8 cellular contexts compared by ENCODE assay signal in genomic region chr16:29116207-29116606, GRCh38.
DNase-seq lines count a peak whose midpoint lies in the region; ATAC-seq and TF ChIP-seq lines count a peak whose summit lies in the region.
"Not testable (repeated sequence)": the region's sequence is repeated elsewhere in the genome, so short reads cannot be mapped to it uniquely, and the experiment has no call there.

No MANE protein-coding gene starts in this region.

- H3K9me2 ChIP-seq in GM23248 (ENCODE audit: insufficient read depth): not testable (repeated sequence)

- H3K4me2 ChIP-seq in GM23248 (ENCODE audit: unreplicated experiment): not testable (repeated sequence)

- not testable (repeated sequence) for H3K4me3 Mint-ChIP-seq in activated B cell treated with CpG ODN at 0.5 μM for 24 hours; activated T-helper 1 cell treated with anti-CD3 and anti-CD28 coated beads, Interleukin-12 subunit alpha, Interleukin-12 subunit beta, Interleukin-2, Interleukin-4 antibody, amounts not matched to agents 30 ng/mL and 10 ng/mL and 1 ng/mL, durations not matched to agents 14 hours and 24 hours and 36 hours; central memory CD8-positive, alpha-beta T cell; naive thymus-derived CD4-positive, alpha-beta T cell

- peaks cover 10% of the 10 kb centered on the region for H3K4me1 ChIP-seq in ACC112 (ENCODE audit: control insufficient read depth, insufficient read depth, low read length, unreplicated experiment)
- not testable (repeated sequence) for H3K4me1 ChIP-seq in GM23248 (ENCODE audit: insufficient read depth); naive thymus-derived CD4-positive, alpha-beta T cell (ENCODE audit: control insufficient read depth in 2 of 2, insufficient read depth in 2 of 2, low read length in 2 of 2)
- H3K4me1 ChIP-seq in right atrium auricular region: peaks cover 0 to 28% of the 10 kb centered on the region in 2 donors

- not testable (repeated sequence) for H3K4me3 ChIP-seq in ACC112 (ENCODE audit: low read depth, low read length); GM23248; right atrium auricular region; naive thymus-derived CD4-positive, alpha-beta T cell (ENCODE audit: low read length); skin epidermis

- H3K36me3 Mint-ChIP-seq in activated B cell treated with CpG ODN at 0.5 μM for 24 hours (ENCODE audit: low read depth): peaks cover 55% of the 10 kb centered on the region
- H3K36me3 Mint-ChIP-seq in activated T-helper 1 cell treated with anti-CD3 and anti-CD28 coated beads, Interleukin-12 subunit alpha, Interleukin-12 subunit beta, Interleukin-2, Interleukin-4 antibody, amounts not matched to agents 30 ng/mL and 10 ng/mL and 1 ng/mL, durations not matched to agents 14 hours and 24 hours and 36 hours (ENCODE audit: low read depth): peaks cover 32% of the 10 kb centered on the region
- H3K36me3 Mint-ChIP-seq in central memory CD8-positive, alpha-beta T cell (ENCODE audit: insufficient read depth): peaks cover 41% of the 10 kb centered on the region
- H3K36me3 Mint-ChIP-seq in naive thymus-derived CD4-positive, alpha-beta T cell: peaks cover 8 to 36% (median 13%) of the 10 kb centered on the region in 5 donors

- peak overlapping the region; percentile 71 for H3K27ac Mint-ChIP-seq in activated B cell treated with CpG ODN at 0.5 μM for 24 hours
- peak overlapping the region; percentile 48 for H3K27ac Mint-ChIP-seq in activated T-helper 1 cell treated with anti-CD3 and anti-CD28 coated beads, Interleukin-12 subunit alpha, Interleukin-12 subunit beta, Interleukin-2, Interleukin-4 antibody, amounts not matched to agents 30 ng/mL and 10 ng/mL and 1 ng/mL, durations not matched to agents 14 hours and 24 hours and 36 hours
- H3K27ac Mint-ChIP-seq in central memory CD8-positive, alpha-beta T cell (ENCODE audit: low read depth): peak overlapping the region; percentile 90
- H3K27ac Mint-ChIP-seq in naive thymus-derived CD4-positive, alpha-beta T cell: peak overlapping the region in 6 of 9 donors; percentile 65 to 86 (median 76)

- CTCF ChIA-PET in activated B cell treated with CpG ODN at 0.5 μM for 24 hours (lab: Charles Lee): not testable (repeated sequence)
- CTCF ChIA-PET in naive thymus-derived CD4-positive, alpha-beta T cell (lab: Charles Lee): interaction anchor here (1.5 kb wide), 1 partner anchor 140 kb away, joined by 4 read pairs; no protein-coding TSS in a partner anchor

- not testable (repeated sequence) for H3K36me3 ChIP-seq in ACC112 (ENCODE audit: insufficient read depth, low read length); GM23248 (ENCODE audit: low read depth); right atrium auricular region; naive thymus-derived CD4-positive, alpha-beta T cell (ENCODE audit: control insufficient read depth in 2 of 3, insufficient read depth in 3 of 3, low read length in 3 of 3)

- H3K79me2 ChIP-seq in ACC112 (ENCODE audit: control insufficient read depth, insufficient read depth, low read length, unreplicated experiment); GM23248 (ENCODE audit: insufficient read depth): not testable (repeated sequence)

- H4K20me1 ChIP-seq in GM23248 (ENCODE audit: insufficient read depth): not testable (repeated sequence)

- in situ Hi-C loops in GM23248 (cut with MboI): not testable (repeated sequence)

- H3K27ac ChIP-seq in ACC112 (ENCODE audit: low read depth, low read length) (peak overlapping the region; percentile 41), right atrium auricular region (peak overlapping the region; percentile 56 to 64), skin epidermis (peak overlapping the region in 15 of 21 experiments; percentile 6 to 77 (median 55))
- H3K27ac ChIP-seq in GM23248; naive thymus-derived CD4-positive, alpha-beta T cell (ENCODE audit: low read depth, low read length): not testable (repeated sequence)

- peaks cover 21% of the 10 kb centered on the region for H3K4me1 Mint-ChIP-seq in activated B cell treated with CpG ODN at 0.5 μM for 24 hours
- peaks cover 46% of the 10 kb centered on the region for H3K4me1 Mint-ChIP-seq in activated T-helper 1 cell treated with anti-CD3 and anti-CD28 coated beads, Interleukin-12 subunit alpha, Interleukin-12 subunit beta, Interleukin-2, Interleukin-4 antibody, amounts not matched to agents 30 ng/mL and 10 ng/mL and 1 ng/mL, durations not matched to agents 14 hours and 24 hours and 36 hours (ENCODE audit: low read depth)
- H3K4me1 Mint-ChIP-seq in central memory CD8-positive, alpha-beta T cell: peaks cover 62% of the 10 kb centered on the region
- peaks cover 8 to 57% (median 22%) of the 10 kb centered on the region in 7 donors for H3K4me1 Mint-ChIP-seq in naive thymus-derived CD4-positive, alpha-beta T cell

- not testable (repeated sequence) for H3K27me3 Mint-ChIP-seq in activated B cell treated with CpG ODN at 0.5 μM for 24 hours; activated T-helper 1 cell treated with anti-CD3 and anti-CD28 coated beads, Interleukin-12 subunit alpha, Interleukin-12 subunit beta, Interleukin-2, Interleukin-4 antibody, amounts not matched to agents 30 ng/mL and 10 ng/mL and 1 ng/mL, durations not matched to agents 14 hours and 24 hours and 36 hours (ENCODE audit: insufficient read depth); central memory CD8-positive, alpha-beta T cell; naive thymus-derived CD4-positive, alpha-beta T cell

- H3K9me3 Mint-ChIP-seq in activated B cell treated with CpG ODN at 0.5 μM for 24 hours; activated T-helper 1 cell treated with anti-CD3 and anti-CD28 coated beads, Interleukin-12 subunit alpha, Interleukin-12 subunit beta, Interleukin-2, Interleukin-4 antibody, amounts not matched to agents 30 ng/mL and 10 ng/mL and 1 ng/mL, durations not matched to agents 14 hours and 24 hours and 36 hours; central memory CD8-positive, alpha-beta T cell; naive thymus-derived CD4-positive, alpha-beta T cell: not testable (repeated sequence)

- H3K9me3 ChIP-seq in GM23248 (ENCODE audit: low read depth); right atrium auricular region; naive thymus-derived CD4-positive, alpha-beta T cell (ENCODE audit: control insufficient read depth in 2 of 3, low read length in 3 of 3): not testable (repeated sequence)

- not testable (repeated sequence) for H2AFZ ChIP-seq in ACC112 (ENCODE audit: low read length, unreplicated experiment)
- H2AFZ ChIP-seq in GM23248: 0 out of 2 replicates have a peak overlapping the region, but pooled peaks have one; percentile 5

- not testable (repeated sequence) for DNase-seq in GM23248; activated B cell treated with CpG ODN at 0.5 μM for 24 hours; activated T-helper 1 cell treated with anti-CD3 and anti-CD28 coated beads, Interleukin-12 subunit alpha, Interleukin-12 subunit beta, Interleukin-2, Interleukin-4 antibody, amounts not matched to agents 30 ng/mL and 10 ng/mL and 1 ng/mL, durations not matched to agents 14 hours and 24 hours and 36 hours (ENCODE audit: low spot score); central memory CD8-positive, alpha-beta T cell (ENCODE audit: low spot score in 2 of 2); right atrium auricular region (ENCODE audit: low spot score); naive thymus-derived CD4-positive, alpha-beta T cell

- intact Hi-C loops in activated B cell treated with CpG ODN at 0.5 μM for 24 hours (cut with micrococcal nuclease); activated T-helper 1 cell treated with anti-CD3 and anti-CD28 coated beads, Interleukin-12 subunit alpha, Interleukin-12 subunit beta, Interleukin-2, Interleukin-4 antibody, amounts not matched to agents 30 ng/mL and 10 ng/mL and 1 ng/mL, durations not matched to agents 14 hours and 24 hours and 36 hours (cut with micrococcal nuclease): not testable (repeated sequence)
- intact Hi-C loops in naive thymus-derived CD4-positive, alpha-beta T cell (cut with micrococcal nuclease): loop anchor here in 1 of 2 donors (1.0 kb wide), 1 partner anchor 32 kb away; no protein-coding TSS in a partner anchor

- POLR2A ChIA-PET in activated B cell treated with CpG ODN at 0.5 μM for 24 hours (lab: Charles Lee); naive thymus-derived CD4-positive, alpha-beta T cell (lab: Charles Lee): not testable (repeated sequence)

- TF ChIP-seq CTCF in activated B cell treated with CpG ODN at 0.5 μM for 24 hours (IDR thresholded peaks at IDR 0.05); right atrium auricular region (IDR thresholded peaks at IDR 0.05): not testable (repeated sequence)

- 65 to 70% methylated on average over 12 of the region's 12 CpGs for WGBS in GM23248 (ENCODE audit: low coverage in 1 of 2, low lambda C conversion rate in 2 of 2, missing lambda C conversion rate in 2 of 2), 2 experiments

- not testable (repeated sequence) for ATAC-seq in activated B cell treated with CpG ODN at 0.5 μM for 24 hours (ENCODE audit: low read depth); central memory CD8-positive, alpha-beta T cell (replicated peaks; ENCODE audit: extremely low read depth, poor library complexity, severe bottlenecking); naive thymus-derived CD4-positive, alpha-beta T cell

- H3K9ac ChIP-seq in GM23248: 0 out of 2 replicates have a peak overlapping the region, but pooled peaks have one; percentile 34

- H3K27me3 ChIP-seq in ACC112 (ENCODE audit: insufficient read depth, low read length); GM23248 (replicated peaks; ENCODE audit: insufficient read depth); right atrium auricular region; naive thymus-derived CD4-positive, alpha-beta T cell (ENCODE audit: control insufficient read depth in 2 of 2, insufficient read depth in 2 of 2, low read length in 2 of 2): not testable (repeated sequence)

- H3F3A ChIP-seq in GM23248 (ENCODE audit: insufficient read depth): not testable (repeated sequence)
